ENCODE assay signal across 32 cellular contexts in the genomic region with DNA sequence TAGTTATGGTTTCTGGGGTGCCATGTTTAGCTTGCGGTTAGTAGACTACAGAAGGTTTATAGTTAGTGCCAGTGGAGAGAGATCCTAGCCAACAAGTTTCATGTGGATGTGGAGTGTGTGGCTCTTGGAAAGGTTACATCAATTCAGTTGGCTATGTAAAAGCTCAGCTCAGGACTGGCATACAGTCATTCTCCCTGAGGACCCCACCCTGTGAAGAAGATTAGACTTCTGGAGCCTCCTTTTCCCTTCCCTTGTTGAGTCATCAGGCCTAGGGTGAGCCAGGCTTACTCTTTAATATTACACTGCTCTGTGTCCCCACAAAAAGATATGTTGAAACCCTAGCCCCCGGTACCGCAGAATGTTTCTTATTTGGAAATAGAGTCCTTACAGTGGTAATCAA. TPM values are rescaled to one million over a fixed set of nuclear protein-coding genes. Genes with fewer than 3 reads are reported as not detected.
DNase-seq lines count a peak whose midpoint lies in the region; ATAC-seq and TF ChIP-seq lines count a peak whose summit lies in the region.
"Had no signal": no experiment of that assay in that cellular context is flagged by ENCODE, and none has a peak within 500 bp of the region (broad histone marks: within the 10 kb centered on the region; RNA-seq: fewer than 3 reads in every experiment).

No MANE protein-coding gene starts in this region.

- peak; percentile 36 for DNase-seq in AG08395 (ENCODE audit: low spot score)
- DNase-seq in IMR-90 = peak; percentile 39
- DNase-seq in brain microvascular endothelial cell = peak; percentile 50
- DNase-seq in iris pigment epithelial cell (ENCODE audit: low read depth) = peak; percentile 46
- DNase-seq in endodermal cell = no peak
- DNase-seq in activated T-cell treated with anti-CD3 and anti-CD28 coated beads, Interleukin-2, amount 50 U/mL, for 48 hours = no peak
- no peak for DNase-seq in middle frontal gyrus (ENCODE audit: extremely low spot score, low spot score)
- DNase-seq: ACHN; activated CD4-positive, alpha-beta T cell treated with anti-CD3 and anti-CD28 coated beads for 1 hour; activated effector memory CD4-positive, alpha-beta T cell treated with anti-CD3 and anti-CD28 coated beads, Interleukin-2, amount 50 U/mL, for 16 hours; activated naive CD8-positive, alpha-beta T cell treated with anti-CD3 and anti-CD28 coated beads, Interleukin-2, amount 10 ng/mL, durations not matched to agents 7 days and 5 days; cerebellar nuclear complex; GF-D8; heart right ventricle; kidney glomerular epithelial cell; lower lobe of right lung; NCI-H1417 treated with DMSO at 0.1 percent for 48 hours; NCI-H2081; NCI-H345; NCI-H774; nephron progenitor cell; stimulated activated CD4-positive, alpha-beta T cell treated with anti-CD3 and anti-CD28 coated beads, Interleukin-12 subunit alpha, Interleukin-12 subunit beta, amount 100 ng/mL, for 4 hours; stimulated activated CD4-positive, alpha-beta T cell treated with anti-CD3 and anti-CD28 coated beads, Interleukin-4, amount 100 ng/mL, for 24 hours; substantia nigra; T-helper 17 cell had no signal

- no peak overlapping the region for H2BK120ac ChIP-seq in IMR-90 (ENCODE audit: low read depth, low read length)

- H3K4me1 Mint-ChIP-seq in endodermal cell = peaks cover 16% of the 10 kb centered on the region
- H3K4me1 Mint-ChIP-seq: activated naive CD8-positive, alpha-beta T cell treated with anti-CD3 and anti-CD28 coated beads, Interleukin-2, amount 10 ng/mL, durations not matched to agents 7 days and 5 days; nephron progenitor cell; stimulated activated effector memory CD8-positive, alpha-beta T cell treated with anti-CD3 and anti-CD28 coated beads, Interleukin-12 subunit alpha, Interleukin-12 subunit beta, amount 100 ng/mL, for 72 hours had no signal

- peaks cover 17% of the 10 kb centered on the region for H3K4me1 ChIP-seq in IMR-90 (ENCODE audit: control insufficient read depth, insufficient read depth, low read length)
- H3K4me1 ChIP-seq in endodermal cell (ENCODE audit: control insufficient read depth, insufficient read depth, low read length) = no peaks in the 10 kb centered on the region
- H3K4me1 ChIP-seq: heart right ventricle, lower lobe of right lung, parathyroid adenoma, right atrium auricular region had no signal

- H3K4ac ChIP-seq in IMR-90 (ENCODE audit: low read depth, low read length) = no peak overlapping the region; the same call in 1 of the 2 replicates

- peak overlapping the region; percentile 37 for H2AK9ac ChIP-seq in IMR-90 (replicated peaks; ENCODE audit: low read depth, low read length, poor library complexity)

- no peak overlapping the region for H4K5ac ChIP-seq in IMR-90 (ENCODE audit: low read depth, low read length)

- ATAC-seq in IMR-90 (ENCODE audit: low read depth) (peak; percentile 22), HG02759 (IDR thresholded peaks at IDR 0.05; ENCODE audit: unreplicated experiment) (no peak)
- ATAC-seq: heart right ventricle; lower lobe of right lung; stimulated activated effector memory CD8-positive, alpha-beta T cell treated with anti-CD3 and anti-CD28 coated beads, Interleukin-12 subunit alpha, Interleukin-12 subunit beta, amount 100 ng/mL, for 72 hours; T-helper 17 cell had no signal

- H3K4me3 Mint-ChIP-seq in endodermal cell = no peak overlapping the region
- H3K4me3 Mint-ChIP-seq: activated naive CD8-positive, alpha-beta T cell treated with anti-CD3 and anti-CD28 coated beads, Interleukin-2, amount 10 ng/mL, durations not matched to agents 7 days and 5 days; nephron progenitor cell; stimulated activated effector memory CD8-positive, alpha-beta T cell treated with anti-CD3 and anti-CD28 coated beads, Interleukin-12 subunit alpha, Interleukin-12 subunit beta, amount 100 ng/mL, for 72 hours; T-helper 17 cell; type B pancreatic cell had no signal

- intact Hi-C loops in IMR-90 (cut with micrococcal nuclease) = no loop called here

- H3K27me3 Mint-ChIP-seq in endodermal cell (ENCODE audit: insufficient read depth) = no peaks in the 10 kb centered on the region
- H3K27me3 Mint-ChIP-seq: activated naive CD8-positive, alpha-beta T cell treated with anti-CD3 and anti-CD28 coated beads, Interleukin-2, amount 10 ng/mL, durations not matched to agents 7 days and 5 days; T-helper 17 cell; type B pancreatic cell had no signal

- H3K9me3 Mint-ChIP-seq in endodermal cell = no peaks in the 10 kb centered on the region
- H3K9me3 Mint-ChIP-seq: stimulated activated effector memory CD8-positive, alpha-beta T cell treated with anti-CD3 and anti-CD28 coated beads, Interleukin-12 subunit alpha, Interleukin-12 subunit beta, amount 100 ng/mL, for 72 hours; type B pancreatic cell had no signal

- peaks cover 80% of the 10 kb centered on the region for H4K20me1 ChIP-seq in IMR-90 (ENCODE audit: insufficient read depth, low read length)
- H4K20me1 ChIP-seq: BLaER1 had no signal

- no peak overlapping the region for H3K27ac ChIP-seq in IMR-90 (ENCODE audit: insufficient read depth, low read length)
- no peak overlapping the region for H3K27ac ChIP-seq in brain microvascular endothelial cell
- no peak overlapping the region for H3K27ac ChIP-seq in endodermal cell (ENCODE audit: low read depth, low read length)
- H3K27ac ChIP-seq: BLaER1, heart right ventricle, lower lobe of right lung, parathyroid adenoma, right atrium auricular region, RWPE1 had no signal

- H2BK5ac ChIP-seq in IMR-90 (ENCODE audit: low read depth, low read length, poor library complexity, severe bottlenecking) = no peak overlapping the region

- peaks cover 19% of the 10 kb centered on the region for H3K9me1 ChIP-seq in IMR-90 (ENCODE audit: insufficient read depth, low read length)

- no peak overlapping the region for H2AK5ac ChIP-seq in IMR-90 (ENCODE audit: low read depth, low read length)

- CTCF ChIA-PET in IMR-90 (lab: Yijun Ruan, JAX) = no interaction called here

- H3K9ac ChIP-seq in IMR-90 (ENCODE audit: low read depth, low read length) (no peak overlapping the region), endodermal cell (ENCODE audit: extremely low read depth, low read length, poor library complexity, severe bottlenecking) (no peak overlapping the region)
- H3K9ac ChIP-seq: BLaER1, parathyroid adenoma had no signal

- POLR2A ChIA-PET in IMR-90 (lab: Charles Lee; ENCODE audit: unreplicated experiment) = no interaction called here

- H4K8ac ChIP-seq in IMR-90 (ENCODE audit: low read depth in 2 of 2, low read length in 2 of 2) = no peak overlapping the region

- H3K79me1 ChIP-seq in IMR-90 (ENCODE audit: low read depth in 1 of 2, low read length in 2 of 2) = peaks cover 7 to 57% of the 10 kb centered on the region in 2 experiments; a peak in 3 of 4 replicates

- no peak overlapping the region for H2BK20ac ChIP-seq in IMR-90 (ENCODE audit: low read depth, low read length)

- no peak overlapping the region for H3K4me2 ChIP-seq in IMR-90 (ENCODE audit: low read depth, low read length)
- H3K4me2 ChIP-seq: BLaER1 had no signal

- no peak overlapping the region for H2AFZ ChIP-seq in IMR-90 (replicated peaks; ENCODE audit: low read length, poor library complexity)
- H2AFZ ChIP-seq: parathyroid adenoma had no signal

- BruUV-seq in IMR-90 (replicated peaks; lab: Mats Ljungman, UMichigan) = no TSS peak

- TF ChIP-seq POLR2A in IMR-90 (IDR thresholded peaks at IDR 0.05; ENCODE audit: low read depth, low read length) = no peak

- H3K9me3 ChIP-seq in IMR-90 (ENCODE audit: control insufficient read depth, insufficient read depth, low read length) (no peaks in the 10 kb centered on the region), endodermal cell (ENCODE audit: control insufficient read depth, low read length) (no peaks in the 10 kb centered on the region)
- H3K9me3 ChIP-seq: BLaER1, heart right ventricle, lower lobe of right lung, right atrium auricular region had no signal

- peak overlapping the region; percentile 47; the same call in 1 of the 2 replicates for H3K14ac ChIP-seq in IMR-90 (replicated peaks; ENCODE audit: low read depth, low read length)

- H3K27ac Mint-ChIP-seq in endodermal cell = no peak overlapping the region
- H3K27ac Mint-ChIP-seq: activated naive CD8-positive, alpha-beta T cell treated with anti-CD3 and anti-CD28 coated beads, Interleukin-2, amount 10 ng/mL, durations not matched to agents 7 days and 5 days; nephron progenitor cell; stimulated activated effector memory CD8-positive, alpha-beta T cell treated with anti-CD3 and anti-CD28 coated beads, Interleukin-12 subunit alpha, Interleukin-12 subunit beta, amount 100 ng/mL, for 72 hours; T-helper 17 cell; type B pancreatic cell had no signal

- TF ChIP-seq RAD21 in IMR-90 (IDR thresholded peaks at IDR 0.05; ENCODE audit: low read length) = no peak

- peak overlapping the region; percentile 39; the same call in 1 of the 2 replicates for H3K23ac ChIP-seq in IMR-90 (ENCODE audit: low read depth, low read length)

- H3K4me3 ChIP-seq in IMR-90 (ENCODE audit: insufficient read depth, low read depth, low read length) = no peak overlapping the region
- no peak overlapping the region for H3K4me3 ChIP-seq in brain microvascular endothelial cell (ENCODE audit: low read depth, low read length)
- H3K4me3 ChIP-seq in endodermal cell (ENCODE audit: low read length) = no peak overlapping the region
- H3K4me3 ChIP-seq: BLaER1, heart right ventricle, lower lobe of right lung, right atrium auricular region had no signal

- TF ChIP-seq CTCF in IMR-90 (conservative IDR thresholded peaks at IDR 0.05; ENCODE audit: low read depth, low read length) (no peak), brain microvascular endothelial cell (IDR thresholded peaks at IDR 0.05; ENCODE audit: low read depth, low read length, missing control alignments) (no peak), endodermal cell (conservative IDR thresholded peaks at IDR 0.05) (no peak)

- H3K36me3 ChIP-seq in IMR-90 (ENCODE audit: control insufficient read depth, insufficient read depth, low read length) (peaks cover 1% of the 10 kb centered on the region), brain microvascular endothelial cell (replicated peaks) (peaks cover 7% of the 10 kb centered on the region), endodermal cell (ENCODE audit: control insufficient read depth, insufficient read depth, low read length) (no peaks in the 10 kb centered on the region)
- H3K36me3 ChIP-seq: BLaER1, heart right ventricle, lower lobe of right lung, right atrium auricular region had no signal

- no peak overlapping the region for H3K18ac ChIP-seq in IMR-90 (ENCODE audit: low read depth, low read length)

- H3K36me3 Mint-ChIP-seq in endodermal cell (ENCODE audit: low read depth) = peaks cover 8% of the 10 kb centered on the region
- H3K36me3 Mint-ChIP-seq: stimulated activated effector memory CD8-positive, alpha-beta T cell treated with anti-CD3 and anti-CD28 coated beads, Interleukin-12 subunit alpha, Interleukin-12 subunit beta, amount 100 ng/mL, for 72 hours had no signal

- no peak overlapping the region for H4K91ac ChIP-seq in IMR-90 (ENCODE audit: insufficient read depth, low read depth, low read length)

- dilution Hi-C loops in IMR-90 (cut with HindIII; ENCODE audit: low sequenced_read_pairs, unreplicated experiment) = no loop called here

- WGBS in IMR-90 (ENCODE audit: extremely low coverage in 2 of 2, insufficient read length in 1 of 2), 2 experiments = 100% methylated on average over 2 of the region's 3 CpGs; no CpG with 5 or more reads in 1 of the 2 experiments
- WGBS in endodermal cell (ENCODE audit: insufficient coverage in 1 of 2, insufficient read length in 1 of 2), 2 experiments = 95% methylated on average over 3 of the region's 3 CpGs; no CpG with 5 or more reads in 1 of the 2 experiments

- in situ Hi-C loops in IMR-90 (cut with MboI; ENCODE audit: low sequenced_read_pairs) (no loop called here), brain microvascular endothelial cell (cut with HindIII; ENCODE audit: low pct_ligation_motif_present, low sequenced_read_pairs) (no loop called here)

- no peak overlapping the region for H2BK15ac ChIP-seq in IMR-90 (ENCODE audit: low read depth, low read length)

- no peak overlapping the region for H3K56ac ChIP-seq in IMR-90 (ENCODE audit: extremely low read depth, insufficient read depth, low read length)

- H3K27me3 ChIP-seq in IMR-90 (ENCODE audit: control insufficient read depth, insufficient read depth, low read length) (no peaks in the 10 kb centered on the region), brain microvascular endothelial cell (replicated peaks) (no peaks in the 10 kb centered on the region), endodermal cell (ENCODE audit: control insufficient read depth, insufficient read depth, low read length, poor library complexity, severe bottlenecking) (no peaks in the 10 kb centered on the region)
- H3K27me3 ChIP-seq: BLaER1, heart right ventricle, right atrium auricular region had no signal

RNA-seq across cellular contexts. Expression of a gene that starts 20.5 kb away (rescaled TPM):
- total RNA-seq in IMR-90 (2012; rRNA removed) (367 and 485 TPM in 2 replicates), endodermal cell (10 to 100 TPM in 1 of 2 donors, 1 to 10 TPM in 1; 9.9 to 14.1 TPM)
- polyA plus RNA-seq in IMR-90 (2012; rRNA removed) = 222 and 266 TPM in 2 replicates
- polyA plus RNA-seq in IMR-90 (2012; cell fraction: cytosol; rRNA removed) = 78.3 and 114 TPM in 2 replicates
- 533 and 693 TPM in 2 replicates for polyA plus RNA-seq in IMR-90 (2012; cell fraction: nucleus; rRNA removed; ENCODE audit: low replicate concordance)
- polyA plus RNA-seq in endodermal cell (2013, experiment 1 of 2) = 8.0 TPM
- polyA plus RNA-seq in endodermal cell (2013, experiment 2 of 2) = 4.4 TPM

Comparison
In these comparisons a context has a peak if more than half of its experiments do, and no peak if none do; other contexts are left out.
1. DNase-seq: peak in AG08395 (single experiment), IMR-90 (single experiment), brain microvascular endothelial cell (single experiment) and iris pigment epithelial cell (single experiment); none in endodermal cell (single experiment), activated T-cell treated with anti-CD3 and anti-CD28 coated beads, Interleukin-2, amount 50 U/mL, for 48 hours (0 of 2) and middle frontal gyrus (single experiment).
2. RNA of a gene that starts 20.5 kb away (total RNA-seq): 367 to 485 TPM in IMR-90; 9.9 to 14.1 TPM in endodermal cell; every median in the first group is over 10 times any median in the second.